1 cellular context compared by ENCODE assay signal in genomic region chr5:17374973-17375844, GRCh38.
TF ChIP-seq lines count a peak whose summit lies in the region.

No MANE protein-coding gene starts in this region.

TF ChIP-seq in HEK293, 187 proteins besides CTCF, POLR2A, EP300 and RAD21 (continued from another document):
- TF ChIP-seq, protein P1, sequence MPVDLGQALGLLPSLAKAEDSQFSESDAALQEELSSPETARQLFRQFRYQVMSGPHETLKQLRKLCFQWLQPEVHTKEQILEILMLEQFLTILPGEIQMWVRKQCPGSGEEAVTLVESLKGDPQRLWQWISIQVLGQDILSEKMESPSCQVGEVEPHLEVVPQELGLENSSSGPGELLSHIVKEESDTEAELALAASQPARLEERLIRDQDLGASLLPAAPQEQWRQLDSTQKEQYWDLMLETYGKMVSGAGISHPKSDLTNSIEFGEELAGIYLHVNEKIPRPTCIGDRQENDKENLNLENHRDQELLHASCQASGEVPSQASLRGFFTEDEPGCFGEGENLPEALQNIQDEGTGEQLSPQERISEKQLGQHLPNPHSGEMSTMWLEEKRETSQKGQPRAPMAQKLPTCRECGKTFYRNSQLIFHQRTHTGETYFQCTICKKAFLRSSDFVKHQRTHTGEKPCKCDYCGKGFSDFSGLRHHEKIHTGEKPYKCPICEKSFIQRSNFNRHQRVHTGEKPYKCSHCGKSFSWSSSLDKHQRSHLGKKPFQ (tag by site-specific recombination; IDR thresholded peaks at IDR 0.05), result no peak
- TF ChIP-seq ZNF404 (tag by site-specific recombination; IDR thresholded peaks at IDR 0.05) (no peak), ZNF548 (tag by site-specific recombination; IDR thresholded peaks at IDR 0.05) (no peak)
